In genomic region chr1:236685205-236685916, GRCh38 we compare ENCODE assay signal across 11 cellular contexts. TPM values are rescaled to one million over a fixed set of nuclear protein-coding genes. Genes with fewer than 3 reads are reported as not detected.
DNase-seq lines count a peak whose midpoint lies in the region; ATAC-seq and TF ChIP-seq lines count a peak whose summit lies in the region.
"Had no signal": no experiment of that assay in that cellular context is flagged by ENCODE, and none has a peak within 500 bp of the region (broad histone marks: within the 10 kb centered on the region; RNA-seq: fewer than 3 reads in every experiment).

No MANE protein-coding gene starts in this region.

- 53 to 65% methylated on average over 12 of the region's 12 CpGs for WGBS in heart right ventricle, 2 donors
- WGBS in gastroesophageal sphincter (ENCODE audit: low coverage in 1 of 2), 2 donors, result 70 to 76% methylated on average over 9 to 10 of the region's 12 CpGs

- no peak overlapping the region for H3K27ac Mint-ChIP-seq in WTC11
- H3K27ac Mint-ChIP-seq in stimulated activated naive B cell treated with anti-CD40 and anti-IgM and Interleukin-4, amounts not matched to agents 10 μg/mL and 1 μg/mL and 100 μg/mL, for 72 hours, result peak overlapping the region; percentile 3

- H3K9me3 Mint-ChIP-seq in WTC11, result peaks cover 9% of the 10 kb centered on the region
- peaks cover 5 to 7% of the 10 kb centered on the region in 2 donors for H3K9me3 Mint-ChIP-seq in stimulated activated naive B cell treated with anti-CD40 and anti-IgM and Interleukin-4, amounts not matched to agents 10 μg/mL and 1 μg/mL and 100 μg/mL, for 72 hours

- no peak for TF ChIP-seq EP300 in gastroesophageal sphincter (IDR thresholded peaks at IDR 0.05)

- no peak for DNase-seq in heart right ventricle
- no peak for DNase-seq in left ventricle myocardium superior
- DNase-seq in WTC11 (ENCODE audit: low spot score), result no peak
- no peak for DNase-seq in stimulated activated naive B cell treated with anti-CD40 and anti-IgM and Interleukin-4, amounts not matched to agents 10 μg/mL and 1 μg/mL and 100 μg/mL, for 72 hours
- DNase-seq in NCI-H187 (lab: John Stamatoyannopoulos, UW), result no peak
- no peak for DNase-seq in OCI-M2 (lab: John Stamatoyannopoulos, UW; ENCODE audit: unreplicated experiment)
- DNase-seq: COR-L47 had no signal

- H3K27me3 Mint-ChIP-seq in WTC11 (ENCODE audit: low read depth), result peaks cover 52% of the 10 kb centered on the region
- H3K27me3 Mint-ChIP-seq in stimulated activated naive B cell treated with anti-CD40 and anti-IgM and Interleukin-4, amounts not matched to agents 10 μg/mL and 1 μg/mL and 100 μg/mL, for 72 hours, result peaks cover 36 to 62% of the 10 kb centered on the region in 2 donors

- H3K27ac ChIP-seq in heart right ventricle, result peak overlapping the region in 7 of 10 donors; percentile 37 to 99 (median 74)
- H3K27ac ChIP-seq in gastroesophageal sphincter, result peak overlapping the region; percentile 8 to 80 (median 72)
- H3K27ac ChIP-seq: Peyer's patch had no signal

- H3K4me3 ChIP-seq in heart right ventricle (peak overlapping the region in 3 of 10 donors; percentile 39 to 66 (median 66)), gastroesophageal sphincter (no peak overlapping the region)
- H3K4me3 ChIP-seq: HAP-1 had no signal

- peaks cover 0 to 21% (median 4%) of the 10 kb centered on the region in 9 donors for H3K4me1 ChIP-seq in heart right ventricle
- peaks cover 0 to 26% (median 11%) of the 10 kb centered on the region in 3 donors for H3K4me1 ChIP-seq in gastroesophageal sphincter

- H3K9me3 ChIP-seq in heart right ventricle (peaks cover 0 to 8% (median 0%) of the 10 kb centered on the region in 11 donors), gastroesophageal sphincter (no peaks in the 10 kb centered on the region)
- H3K9me3 ChIP-seq: HAP-1 had no signal

- no peak for TF ChIP-seq POLR2A in gastroesophageal sphincter (IDR thresholded peaks at IDR 0.05)

- peaks cover 14% of the 10 kb centered on the region for H3K4me1 Mint-ChIP-seq in WTC11
- H3K4me1 Mint-ChIP-seq in stimulated activated naive B cell treated with anti-CD40 and anti-IgM and Interleukin-4, amounts not matched to agents 10 μg/mL and 1 μg/mL and 100 μg/mL, for 72 hours, result peaks cover 10 to 19% of the 10 kb centered on the region in 2 donors

- intact Hi-C loops in heart right ventricle (cut with DNase I), result loop anchor here in 3 of 10 donors (5.0 kb wide), 3 partner anchors 62 to 78 kb away; no protein-coding TSS in a partner anchor
- intact Hi-C loops in left ventricle myocardium superior (cut with micrococcal nuclease), result no loop called here

- POLR2A ChIA-PET in WTC11 (lab: Charles Lee), result no interaction called here

- H3K4me3 Mint-ChIP-seq in WTC11, result peak overlapping the region; percentile 55
- peak overlapping the region; percentile 74 to 78 for H3K4me3 Mint-ChIP-seq in stimulated activated naive B cell treated with anti-CD40 and anti-IgM and Interleukin-4, amounts not matched to agents 10 μg/mL and 1 μg/mL and 100 μg/mL, for 72 hours

- TF ChIP-seq CTCF in heart right ventricle (IDR thresholded peaks at IDR 0.05) (no peak), WTC11 (IDR thresholded peaks at IDR 0.05) (no peak), gastroesophageal sphincter (IDR thresholded peaks at IDR 0.05) (no peak)

- no peak for ATAC-seq in heart right ventricle
- no peak for ATAC-seq in left ventricle myocardium superior
- no peak for ATAC-seq in WTC11
- no peak for ATAC-seq in gastroesophageal sphincter
- ATAC-seq in stimulated activated naive B cell treated with anti-CD40 and anti-IgM and Interleukin-4, amounts not matched to agents 10 μg/mL and 1 μg/mL and 100 μg/mL, for 72 hours (replicated peaks), result no peak
- ATAC-seq in GM18873 (IDR thresholded peaks at IDR 0.05; ENCODE audit: low FRiP score, unreplicated experiment), result no peak

- no peaks in the 10 kb centered on the region for H3K36me3 ChIP-seq in heart right ventricle
- no peaks in the 10 kb centered on the region for H3K36me3 ChIP-seq in gastroesophageal sphincter
- H3K36me3 ChIP-seq: HAP-1, Peyer's patch had no signal

- H3K36me3 Mint-ChIP-seq in WTC11, result peaks cover 3% of the 10 kb centered on the region; the same call in 1 of the 2 replicates
- H3K36me3 Mint-ChIP-seq in stimulated activated naive B cell treated with anti-CD40 and anti-IgM and Interleukin-4, amounts not matched to agents 10 μg/mL and 1 μg/mL and 100 μg/mL, for 72 hours, result peaks cover 4 to 7% of the 10 kb centered on the region in 2 donors

- CTCF ChIA-PET in WTC11 (lab: Charles Lee), result no interaction called here

- H3K27me3 ChIP-seq in heart right ventricle (peaks cover 0 to 45% (median 6%) of the 10 kb centered on the region in 7 donors), gastroesophageal sphincter (no peaks in the 10 kb centered on the region)
- H3K27me3 ChIP-seq: Peyer's patch had no signal

TF ChIP-seq in WTC11, 78 proteins besides CTCF, POLR2A, EP300 and RAD21:
- TF ChIP-seq ZNF416 (CRISPR knock-in tag; IDR thresholded peaks at IDR 0.05), result no peak
- TF ChIP-seq ZMAT4 (CRISPR knock-in tag; IDR thresholded peaks at IDR 0.05), result no peak
- TF ChIP-seq ZNF423 (CRISPR knock-in tag; IDR thresholded peaks at IDR 0.05), result no peak
- TF ChIP-seq ETV6 (CRISPR knock-in tag; IDR thresholded peaks at IDR 0.05), result no peak
- TF ChIP-seq, protein P1, sequence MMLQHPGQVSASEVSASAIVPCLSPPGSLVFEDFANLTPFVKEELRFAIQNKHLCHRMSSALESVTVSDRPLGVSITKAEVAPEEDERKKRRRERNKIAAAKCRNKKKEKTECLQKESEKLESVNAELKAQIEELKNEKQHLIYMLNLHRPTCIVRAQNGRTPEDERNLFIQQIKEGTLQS (CRISPR knock-in tag; conservative IDR thresholded peaks at IDR 0.05), result no peak
- TF ChIP-seq, protein P2, sequence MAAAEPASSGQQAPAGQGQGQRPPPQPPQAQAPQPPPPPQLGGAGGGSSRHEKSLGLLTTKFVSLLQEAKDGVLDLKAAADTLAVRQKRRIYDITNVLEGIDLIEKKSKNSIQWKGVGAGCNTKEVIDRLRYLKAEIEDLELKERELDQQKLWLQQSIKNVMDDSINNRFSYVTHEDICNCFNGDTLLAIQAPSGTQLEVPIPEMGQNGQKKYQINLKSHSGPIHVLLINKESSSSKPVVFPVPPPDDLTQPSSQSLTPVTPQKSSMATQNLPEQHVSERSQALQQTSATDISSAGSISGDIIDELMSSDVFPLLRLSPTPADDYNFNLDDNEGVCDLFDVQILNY (CRISPR knock-in tag; IDR thresholded peaks at IDR 0.05), result no peak
- no peak for TF ChIP-seq HMGA2 (CRISPR knock-in tag; IDR thresholded peaks at IDR 0.05)
- TF ChIP-seq JAZF1 (CRISPR knock-in tag; IDR thresholded peaks at IDR 0.05), result no peak
- no peak for TF ChIP-seq TEAD4 (CRISPR knock-in tag; IDR thresholded peaks at IDR 0.05)
- no peak for TF ChIP-seq IRF2 (CRISPR knock-in tag; IDR thresholded peaks at IDR 0.05; ENCODE audit: borderline replicate concordance, low read depth)
- TF ChIP-seq PRRX2 (CRISPR knock-in tag; IDR thresholded peaks at IDR 0.05), result no peak
- no peak for TF ChIP-seq CBFB (CRISPR knock-in tag; IDR thresholded peaks at IDR 0.05; ENCODE audit: low read depth)
- TF ChIP-seq, protein P3, sequence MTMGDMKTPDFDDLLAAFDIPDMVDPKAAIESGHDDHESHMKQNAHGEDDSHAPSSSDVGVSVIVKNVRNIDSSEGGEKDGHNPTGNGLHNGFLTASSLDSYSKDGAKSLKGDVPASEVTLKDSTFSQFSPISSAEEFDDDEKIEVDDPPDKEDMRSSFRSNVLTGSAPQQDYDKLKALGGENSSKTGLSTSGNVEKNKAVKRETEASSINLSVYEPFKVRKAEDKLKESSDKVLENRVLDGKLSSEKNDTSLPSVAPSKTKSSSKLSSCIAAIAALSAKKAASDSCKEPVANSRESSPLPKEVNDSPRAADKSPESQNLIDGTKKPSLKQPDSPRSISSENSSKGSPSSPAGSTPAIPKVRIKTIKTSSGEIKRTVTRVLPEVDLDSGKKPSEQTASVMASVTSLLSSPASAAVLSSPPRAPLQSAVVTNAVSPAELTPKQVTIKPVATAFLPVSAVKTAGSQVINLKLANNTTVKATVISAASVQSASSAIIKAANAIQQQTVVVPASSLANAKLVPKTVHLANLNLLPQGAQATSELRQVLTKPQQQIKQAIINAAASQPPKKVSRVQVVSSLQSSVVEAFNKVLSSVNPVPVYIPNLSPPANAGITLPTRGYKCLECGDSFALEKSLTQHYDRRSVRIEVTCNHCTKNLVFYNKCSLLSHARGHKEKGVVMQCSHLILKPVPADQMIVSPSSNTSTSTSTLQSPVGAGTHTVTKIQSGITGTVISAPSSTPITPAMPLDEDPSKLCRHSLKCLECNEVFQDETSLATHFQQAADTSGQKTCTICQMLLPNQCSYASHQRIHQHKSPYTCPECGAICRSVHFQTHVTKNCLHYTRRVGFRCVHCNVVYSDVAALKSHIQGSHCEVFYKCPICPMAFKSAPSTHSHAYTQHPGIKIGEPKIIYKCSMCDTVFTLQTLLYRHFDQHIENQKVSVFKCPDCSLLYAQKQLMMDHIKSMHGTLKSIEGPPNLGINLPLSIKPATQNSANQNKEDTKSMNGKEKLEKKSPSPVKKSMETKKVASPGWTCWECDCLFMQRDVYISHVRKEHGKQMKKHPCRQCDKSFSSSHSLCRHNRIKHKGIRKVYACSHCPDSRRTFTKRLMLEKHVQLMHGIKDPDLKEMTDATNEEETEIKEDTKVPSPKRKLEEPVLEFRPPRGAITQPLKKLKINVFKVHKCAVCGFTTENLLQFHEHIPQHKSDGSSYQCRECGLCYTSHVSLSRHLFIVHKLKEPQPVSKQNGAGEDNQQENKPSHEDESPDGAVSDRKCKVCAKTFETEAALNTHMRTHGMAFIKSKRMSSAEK (CRISPR knock-in tag; IDR thresholded peaks at IDR 0.05; ENCODE audit: borderline replicate concordance), result no peak
- no peak for TF ChIP-seq ELF4 (CRISPR knock-in tag; IDR thresholded peaks at IDR 0.05; ENCODE audit: low read depth)
- no peak for TF ChIP-seq ATF1 (CRISPR knock-in tag; IDR thresholded peaks at IDR 0.05)
- no peak for TF ChIP-seq ZBTB21 (CRISPR knock-in tag; IDR thresholded peaks at IDR 0.05; ENCODE audit: borderline replicate concordance)
- no peak for TF ChIP-seq FOXP1 (CRISPR knock-in tag; IDR thresholded peaks at IDR 0.05; ENCODE audit: borderline replicate concordance)
- no peak for TF ChIP-seq ZNF232 (CRISPR knock-in tag; IDR thresholded peaks at IDR 0.05)
- no peak for TF ChIP-seq ZNF121 (CRISPR knock-in tag; IDR thresholded peaks at IDR 0.05)

RNA-seq across cellular contexts. Expression of gene ACTN2, which starts 0.9 kb away (rescaled TPM):
- total RNA-seq in heart right ventricle, result 1,000 to 10,000 TPM; 2,366 to 4,290 (median 3,682) TPM
- 1,000 to 10,000 TPM in 1 of 2 donors, 100 to 1,000 TPM in 1; 599 to 1,375 TPM for polyA plus RNA-seq in heart right ventricle
- 2,394 TPM for total RNA-seq in left ventricle myocardium superior
- total RNA-seq in WTC11 (2021), result 2.0 to 3.5 TPM (median 2.6 TPM) in 3 replicates
- total RNA-seq in gastroesophageal sphincter, result 10 to 100 TPM in 3 of 4 donors, 1 to 10 TPM in 1; 5.7 to 21.3 (median 14.1) TPM

Comparison
In these comparisons a context has a peak if more than half of its experiments do, and no peak if none do; other contexts are left out.
1. RNA of gene ACTN2, which starts 0.9 kb away (total RNA-seq): 2,366 to 4,290 TPM in heart right ventricle and 2,394 TPM in left ventricle myocardium superior (single experiment); 5.7 to 21.3 TPM in gastroesophageal sphincter and 2.0 to 3.5 TPM in WTC11; every median in the first group is over 100 times any median in the second.